19 cellular contexts compared by ENCODE assay signal in the genomic region with DNA sequence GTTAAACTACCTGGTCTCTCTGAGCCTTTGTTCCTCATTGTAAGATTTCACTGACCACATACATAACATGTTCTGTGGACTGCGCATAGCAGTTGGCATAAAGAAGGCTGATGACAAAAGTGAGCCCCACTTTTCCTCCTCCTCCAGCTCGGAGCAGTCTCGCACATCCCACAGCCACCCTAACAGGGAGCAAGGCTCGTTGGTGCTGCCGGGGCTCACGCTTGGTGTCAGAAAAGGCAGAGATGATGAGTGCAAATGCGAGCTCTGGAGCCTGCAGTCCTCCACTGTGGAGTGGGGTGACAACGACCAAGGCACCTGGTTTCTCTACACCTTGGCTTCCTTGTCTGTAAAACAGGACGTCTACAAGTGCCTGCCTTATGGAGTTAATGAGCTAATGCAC. TPM values are rescaled to one million over a fixed set of nuclear protein-coding genes. Genes with fewer than 3 reads are reported as not detected.
A peak's percentile ranks its signal among the peaks of the same experiment; 100 is the strongest.
DNase-seq lines count a peak whose midpoint lies in the region; ATAC-seq, FAIRE-seq and TF ChIP-seq lines count a peak whose summit lies in the region.
"Had no signal": no experiment of that assay in that cellular context is flagged by ENCODE, and none has a peak within 500 bp of the region (broad histone marks: within the 10 kb centered on the region; RNA-seq: fewer than 3 reads in every experiment).

No MANE protein-coding gene starts in this region.

- H3K36me3 ChIP-seq in body of pancreas (replicated peaks in 1 of 2; ENCODE audit: insufficient read depth in 1 of 2, low read depth in 2 of 2) (no peaks in the 10 kb centered on the region), mucosa of rectum (ENCODE audit: control insufficient read depth in 2 of 2, insufficient read depth in 2 of 2, low read length in 2 of 2) (no peaks in the 10 kb centered on the region)
- H3K36me3 ChIP-seq in naive thymus-derived CD4-positive, alpha-beta T cell (ENCODE audit: control insufficient read depth in 2 of 3, insufficient read depth in 3 of 3, low read length in 3 of 3): no peaks in the 10 kb centered on the region

- no peak overlapping the region for H3K4me3 Mint-ChIP-seq in naive thymus-derived CD4-positive, alpha-beta T cell
- H3K4me3 Mint-ChIP-seq: IgD-negative memory B cell had no signal

- no peak overlapping the region for H3K27ac Mint-ChIP-seq in naive thymus-derived CD4-positive, alpha-beta T cell

- 50% methylated on average over 9 of the region's 9 CpGs for WGBS in A549 (ENCODE audit: missing lambda C conversion rate)
- WGBS in body of pancreas, 2 donors: 46 to 59% methylated on average over 7 to 9 of the region's 9 CpGs

- H3K9ac ChIP-seq in mucosa of rectum (ENCODE audit: low read depth in 1 of 2, low read length in 2 of 2): peak overlapping the region in 1 of 2 donors; percentile 40

- TF ChIP-seq CTCF in 22Rv1 (IDR thresholded peaks at IDR 0.05) (no peak), A549 (IDR thresholded peaks at IDR 0.05) (no peak), body of pancreas (IDR thresholded peaks at IDR 0.05) (no peak)

- DNase-seq in A549 (ENCODE audit: low read depth in 1 of 2, low spot score in 1 of 2) (no peak), body of pancreas (no peak), NCI-H748 (lab: John Stamatoyannopoulos, UW; ENCODE audit: unreplicated experiment) (no peak), C1 segment of cervical spinal cord (lab: John Stamatoyannopoulos, UW) (no peak)
- DNase-seq in naive thymus-derived CD4-positive, alpha-beta T cell: no peak
- DNase-seq: AML-193; EL; GF-D8; H7; NCI-H1694 treated with DMSO at 0.1 percent for 48 hours; NCI-H446 treated with DMSO at 0.1 percent for 48 hours; NK-92 treated with Interleukin-12 subunit alpha and Interleukin-12 subunit beta, amount 100 ng/mL, for 24 hours; SW 1271 had no signal

- CTCF ChIA-PET in A549 (lab: Yijun Ruan, JAX): interaction anchor here (0.5 to 4.0 kb wide), 5 partner anchors 9 to 97 kb away, joined by 3 to 14 read pairs (median 4); a partner anchor contains a TSS
- CTCF ChIA-PET in naive thymus-derived CD4-positive, alpha-beta T cell (lab: Charles Lee): no interaction called here

- ATAC-seq in A549: no peak
- peak; percentile 58 for ATAC-seq in body of pancreas
- no peak for ATAC-seq in naive thymus-derived CD4-positive, alpha-beta T cell

- H3K9me3 ChIP-seq in A549 (no peaks in the 10 kb centered on the region), body of pancreas (no peaks in the 10 kb centered on the region), mucosa of rectum (ENCODE audit: control insufficient read depth in 2 of 2, low read length in 2 of 2) (no peaks in the 10 kb centered on the region)
- H3K9me3 ChIP-seq in naive thymus-derived CD4-positive, alpha-beta T cell (ENCODE audit: control insufficient read depth in 2 of 3, low read length in 3 of 3): no peaks in the 10 kb centered on the region

- intact Hi-C loops in body of pancreas (cut with DNase I): no loop called here
- intact Hi-C loops in naive thymus-derived CD4-positive, alpha-beta T cell (cut with micrococcal nuclease): no loop called here

- TF ChIP-seq POLR2A in A549 (IDR thresholded peaks at IDR 0.05; ENCODE audit: low read length): no peak
- TF ChIP-seq POLR2A in body of pancreas (IDR thresholded peaks at IDR 0.05): no peak

- H3K27ac ChIP-seq in 22Rv1 (peak overlapping the region; percentile 75), A549 (peak overlapping the region; percentile 23 to 49; a peak in 4 of 6 replicates), body of pancreas (peak overlapping the region in 2 of 4 donors; percentile 48 to 55), mucosa of rectum (ENCODE audit: low read depth in 2 of 2, low read length in 2 of 2) (peak overlapping the region; percentile 75 to 86)
- no peak overlapping the region for H3K27ac ChIP-seq in naive thymus-derived CD4-positive, alpha-beta T cell (ENCODE audit: low read depth, low read length)
- H3K27ac ChIP-seq: RWPE1, SK-N-MC had no signal

- peak overlapping the region; percentile 50 for H3K4me2 ChIP-seq in A549

- H3K4me1 ChIP-seq in A549 (peaks cover 54% of the 10 kb centered on the region), body of pancreas (peaks cover 21% of the 10 kb centered on the region), mucosa of rectum (ENCODE audit: control insufficient read depth in 2 of 2, insufficient read depth in 2 of 2, low read length in 2 of 2) (peaks cover 7 to 15% of the 10 kb centered on the region in 2 donors)
- no peaks in the 10 kb centered on the region for H3K4me1 ChIP-seq in naive thymus-derived CD4-positive, alpha-beta T cell (ENCODE audit: control insufficient read depth in 2 of 2, insufficient read depth in 2 of 2, low read length in 2 of 2)

- H3K4me1 Mint-ChIP-seq in naive thymus-derived CD4-positive, alpha-beta T cell: peaks cover 0 to 6% (median 0%) of the 10 kb centered on the region in 7 donors

- no peak for TF ChIP-seq EP300 in A549 (IDR thresholded peaks at IDR 0.05)

- no peaks in the 10 kb centered on the region for H3K27me3 ChIP-seq in body of pancreas
- no peaks in the 10 kb centered on the region for H3K27me3 ChIP-seq in mucosa of rectum (ENCODE audit: control insufficient read depth in 2 of 2, insufficient read depth in 2 of 2, low read length in 2 of 2)
- H3K27me3 ChIP-seq in naive thymus-derived CD4-positive, alpha-beta T cell (ENCODE audit: control insufficient read depth in 2 of 2, insufficient read depth in 2 of 2, low read length in 2 of 2): no peaks in the 10 kb centered on the region

- H3K36me3 Mint-ChIP-seq in naive thymus-derived CD4-positive, alpha-beta T cell: no peaks in the 10 kb centered on the region

- no peak for FAIRE-seq in A549 (lab: Jason Lieb, UNC)
- FAIRE-seq: GM19239 had no signal

- no peak overlapping the region for H3K4me3 ChIP-seq in A549
- no peak overlapping the region for H3K4me3 ChIP-seq in body of pancreas
- peak overlapping the region in 1 of 2 donors; percentile 28 for H3K4me3 ChIP-seq in mucosa of rectum (ENCODE audit: low read length in 2 of 2)
- H3K4me3 ChIP-seq in naive thymus-derived CD4-positive, alpha-beta T cell (ENCODE audit: low read length): no peak overlapping the region
- H3K4me3 ChIP-seq: SK-N-MC had no signal

- POLR2A ChIA-PET in A549 (lab: Yijun Ruan, JAX): interaction anchor here (0.9 to 1.3 kb wide), 2 partner anchors 10 to 165 kb away, joined by 4 to 5 read pairs; a partner anchor contains a TSS
- POLR2A ChIA-PET in naive thymus-derived CD4-positive, alpha-beta T cell (lab: Charles Lee): no interaction called here

- peaks cover 0 to 10% (median 0%) of the 10 kb centered on the region in 5 donors for H3K27me3 Mint-ChIP-seq in naive thymus-derived CD4-positive, alpha-beta T cell
- H3K27me3 Mint-ChIP-seq: IgD-negative memory B cell had no signal

- no peaks in the 10 kb centered on the region for H3K9me3 Mint-ChIP-seq in naive thymus-derived CD4-positive, alpha-beta T cell
- H3K9me3 Mint-ChIP-seq: IgD-negative memory B cell had no signal

- no peak for TF ChIP-seq RAD21 in A549 (conservative IDR thresholded peaks at IDR 0.05 in 1 of 2, IDR thresholded peaks at IDR 0.05 in 1 of 2)

TF ChIP-seq in A549, 52 proteins besides CTCF, POLR2A, EP300 and RAD21:
- TF ChIP-seq, protein P1, sequence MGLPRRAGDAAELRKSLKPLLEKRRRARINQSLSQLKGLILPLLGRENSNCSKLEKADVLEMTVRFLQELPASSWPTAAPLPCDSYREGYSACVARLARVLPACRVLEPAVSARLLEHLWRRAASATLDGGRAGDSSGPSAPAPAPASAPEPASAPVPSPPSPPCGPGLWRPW (IDR thresholded peaks at IDR 0.05): no peak
- no peak for TF ChIP-seq HOXA7 (CRISPR knock-in tag; IDR thresholded peaks at IDR 0.05)

RNA-seq across cellular contexts. Expression of a gene that starts 9.7 kb away (rescaled TPM):
- polyA plus RNA-seq in A549 (2011; rRNA removed) (0.14 and 0.24 TPM in 2 replicates), A549 (2017; fragmentation: RNase III; extraction: RNeasy Plus Mini Kit Qiagen cat#74134 plus additional on column Dnase treatment) (0.03 TPM in 1 of 3 replicates, not detected in the others)
- 0.01 TPM in 1 of 2 replicates, not detected in the other for polyA plus RNA-seq in A549 (2012; cell fraction: cytosol; rRNA removed)
- 0.06 and 0.10 TPM in 2 replicates for polyA plus RNA-seq in A549 (2012; cell fraction: nucleus; rRNA removed)
- 0.08 and 0.15 TPM in 2 replicates for polyA minus RNA-seq in A549 (2011; rRNA and poly(A)+ RNA removed)
- total RNA-seq in body of pancreas: under 1 TPM in 1 of 2 donors, not detected in 1; 0.26 TPM
- total RNA-seq in naive thymus-derived CD4-positive, alpha-beta T cell: not detected
- polyA plus RNA-seq in naive thymus-derived CD4-positive, alpha-beta T cell: not detected
- polyA plus RNA-seq: IgD-negative memory B cell had no signal
